Comparison of ENCODE assay signal across 23 cellular contexts in the genomic region with DNA sequence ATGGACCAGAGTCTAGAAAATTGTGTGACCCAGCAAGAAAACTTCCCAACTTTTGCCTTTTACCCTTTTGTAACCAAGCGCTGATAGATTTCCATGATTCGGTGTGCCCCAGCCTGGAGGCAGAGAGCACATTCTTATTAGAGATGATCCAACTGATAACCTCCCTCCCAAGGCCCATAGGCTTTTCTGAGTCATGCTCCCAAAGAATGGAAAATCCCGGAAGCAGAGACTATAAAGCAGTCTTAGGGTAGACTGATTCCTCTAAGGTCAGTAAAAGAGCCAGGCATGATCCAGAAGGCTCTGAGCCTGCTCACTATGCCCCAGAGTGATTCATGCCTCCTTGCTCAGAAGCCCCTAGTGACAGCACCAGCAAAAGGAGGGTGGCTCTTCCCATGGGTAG. TPM values are rescaled to one million over a fixed set of nuclear protein-coding genes. Genes with fewer than 3 reads are reported as not detected.
A peak's percentile ranks its signal among the peaks of the same experiment; 100 is the strongest.
DNase-seq lines count a peak whose midpoint lies in the region; ATAC-seq, FAIRE-seq and TF ChIP-seq lines count a peak whose summit lies in the region.
"Had no signal": no experiment of that assay in that cellular context is flagged by ENCODE, and none has a peak within 500 bp of the region (broad histone marks: within the 10 kb centered on the region; RNA-seq: fewer than 3 reads in every experiment).

No MANE protein-coding gene starts in this region.

- H3K4me1 ChIP-seq in endothelial cell of umbilical vein (ENCODE audit: control insufficient read depth, extremely low read depth, insufficient read depth, low read length): peaks cover 9% of the 10 kb centered on the region
- H3K4me1 ChIP-seq in ascending aorta: peaks cover 0 to 4% of the 10 kb centered on the region in 2 donors
- H3K4me1 ChIP-seq in heart left ventricle: peaks cover 0 to 16% (median 8%) of the 10 kb centered on the region in 12 donors

- no peak overlapping the region for H2AFZ ChIP-seq in endothelial cell of umbilical vein (ENCODE audit: low read depth, low read length)

- H3K79me2 ChIP-seq in endothelial cell of umbilical vein (ENCODE audit: control insufficient read depth, insufficient read depth, low read length): no peaks in the 10 kb centered on the region

- peak; percentile 67 for FAIRE-seq in endothelial cell of umbilical vein (lab: Jason Lieb, UNC)
- FAIRE-seq: HepG2 had no signal

- no peaks in the 10 kb centered on the region for H3K36me3 ChIP-seq in endothelial cell of umbilical vein (ENCODE audit: control insufficient read depth in 2 of 2, extremely low read depth in 1 of 2, insufficient read depth in 2 of 2, low read length in 2 of 2)
- no peaks in the 10 kb centered on the region for H3K36me3 ChIP-seq in ascending aorta
- H3K36me3 ChIP-seq in heart left ventricle: no peaks in the 10 kb centered on the region
- H3K36me3 ChIP-seq: cardiac muscle cell, esophagus squamous epithelium had no signal

- CTCF ChIA-PET in RWPE1 (lab: Yijun Ruan, JAX) (interaction anchor here (0.6 kb wide), 1 partner anchor 650 kb away, joined by 3 read pairs; no protein-coding TSS in a partner anchor), endothelial cell of umbilical vein (lab: Charles Lee) (interaction anchor here (0.9 to 6.9 kb wide), 4 partner anchors 11 to 162 kb away, joined by 3 to 65 read pairs (median 14); no protein-coding TSS in a partner anchor)

- dilution Hi-C loops in endothelial cell of umbilical vein (cut with MboI; ENCODE audit: extremely low pct_ligation_motif_present, low sequenced_read_pairs): loop anchor here (25.0 kb wide), 1 partner anchor 100 kb away; a partner anchor contains a TSS

- 90 to 96% (median 92%) methylated on average over 3 of the region's 3 CpGs for WGBS in heart left ventricle, 4 donors

- H3K27ac ChIP-seq in RWPE1 (no peak overlapping the region), endothelial cell of umbilical vein (ENCODE audit: insufficient read depth, low read depth, low read length) (no peak overlapping the region), ascending aorta (no peak overlapping the region), heart left ventricle (no peak overlapping the region)
- H3K27ac ChIP-seq: cardiac muscle cell, esophagus squamous epithelium had no signal

- no peak for TF ChIP-seq POLR2A in endothelial cell of umbilical vein (IDR thresholded peaks at IDR 0.05; ENCODE audit: low read depth, low read length)
- TF ChIP-seq POLR2A in heart left ventricle (IDR thresholded peaks at IDR 0.05): no peak

- H3K9ac ChIP-seq in endothelial cell of umbilical vein (replicated peaks; ENCODE audit: extremely low read depth, insufficient read depth, low read length): no peak overlapping the region

- intact Hi-C loops in endothelial cell of umbilical vein (cut with micrococcal nuclease): no loop called here
- intact Hi-C loops in ascending aorta (cut with DNase I): no loop called here
- intact Hi-C loops in heart left ventricle (cut with DNase I): loop anchor here in 1 of 10 donors (5.0 kb wide), 1 partner anchor 35 kb away; no protein-coding TSS in a partner anchor

- no peaks in the 10 kb centered on the region for H3K9me3 ChIP-seq in endothelial cell of umbilical vein (replicated peaks; ENCODE audit: control insufficient read depth, insufficient read depth, low read length)
- H3K9me3 ChIP-seq in ascending aorta: no peaks in the 10 kb centered on the region
- H3K9me3 ChIP-seq in heart left ventricle: no peaks in the 10 kb centered on the region
- H3K9me3 ChIP-seq: esophagus squamous epithelium had no signal

- H3K4me3 ChIP-seq in endothelial cell of umbilical vein (replicated peaks in 1 of 3; ENCODE audit: insufficient read depth in 1 of 3, low read depth in 1 of 3, low read length in 3 of 3) (no peak overlapping the region), ascending aorta (no peak overlapping the region), heart left ventricle (no peak overlapping the region)
- H3K4me3 ChIP-seq: cardiac muscle cell, esophagus squamous epithelium had no signal

- H3K27me3 ChIP-seq in endothelial cell of umbilical vein (ENCODE audit: control insufficient read depth in 2 of 2, insufficient read depth in 2 of 2, low read length in 2 of 2) (peaks cover 40 to 43% of the 10 kb centered on the region in 2 experiments), ascending aorta (no peaks in the 10 kb centered on the region), heart left ventricle (peaks cover 0 to 36% (median 5%) of the 10 kb centered on the region in 9 donors)
- H3K27me3 ChIP-seq: cardiac muscle cell had no signal

- H4K20me1 ChIP-seq in endothelial cell of umbilical vein (replicated peaks; ENCODE audit: control insufficient read depth, extremely low read depth, insufficient read depth, low read length): no peaks in the 10 kb centered on the region

- H3K9me1 ChIP-seq in endothelial cell of umbilical vein (replicated peaks; ENCODE audit: control insufficient read depth, extremely low read depth, insufficient read depth, low read length): no peaks in the 10 kb centered on the region

- no peak for ATAC-seq in heart left ventricle
- ATAC-seq: activated naive CD4-positive, alpha-beta T cell treated with anti-CD3 and anti-CD28 coated beads, Interleukin-2, amount 50 U/mL, for 72 hours; activated T-cell treated with anti-CD3 and anti-CD28 coated beads, Interleukin-2, amount 50 U/mL, for 72 hours; HepG2; natural killer cell treated with Interleukin-12 subunit alpha and Interleukin-12 subunit beta and Interleukin-15 and Interleukin-18, amount 100 ng/mL, for 72 hours; T-helper 17 cell had no signal

- no peak for TF ChIP-seq CTCF in RWPE1 (conservative IDR thresholded peaks at IDR 0.05; ENCODE audit: low read depth)
- TF ChIP-seq CTCF in endothelial cell of umbilical vein (IDR thresholded peaks at IDR 0.05; ENCODE audit: extremely low read depth in 1 of 2, insufficient read depth in 1 of 2, low read depth in 1 of 2, low read length in 2 of 2): no peak
- TF ChIP-seq CTCF in ascending aorta (IDR thresholded peaks at IDR 0.05): no peak
- TF ChIP-seq CTCF in heart left ventricle (IDR thresholded peaks at IDR 0.05): no peak

- no peak overlapping the region for H3K4me2 ChIP-seq in endothelial cell of umbilical vein (ENCODE audit: insufficient read depth, low read length)

- DNase-seq in ELR (ENCODE audit: low read depth) (peak; percentile 97), RWPE1 (ENCODE audit: low spot score) (peak; percentile 38), endothelial cell of umbilical vein (ENCODE audit: low read depth, low spot score) (peak; percentile 46), renal cortical epithelial cell (ENCODE audit: low read depth) (peak; percentile 20), ascending aorta (ENCODE audit: low spot score in 2 of 2) (no peak), heart left ventricle (no peak), anterior cingulate cortex (lab: John Stamatoyannopoulos, UW) (no peak)
- DNase-seq in activated CD4-positive, alpha-beta T cell treated with anti-CD3 and anti-CD28 coated beads for 1 hour: no peak
- DNase-seq: activated B cell treated with CpG ODN at 0.5 μM for 24 hours; activated CD8-positive, alpha-beta memory T cell treated with anti-CD3 and anti-CD28 coated beads for 24 hours; activated T-cell treated with anti-CD3 and anti-CD28 coated beads, Interleukin-2, amount 50 U/mL, for 72 hours; COR-L47; esophagus squamous epithelium; hippocampal formation; NCI-H187 treated with DMSO at 0.1 percent for 48 hours; SHP77 treated with DMSO at 0.1 percent for 48 hours; stimulated activated CD4-positive, alpha-beta T cell treated with anti-CD3 and anti-CD28 coated beads, Interleukin-2, amount 100 ng/mL, for 48 hours; T-helper 17 cell had no signal

- no TSS peak for BruUV-seq in endothelial cell of umbilical vein (replicated peaks; lab: Mats Ljungman, UMichigan)

- POLR2A ChIA-PET in RWPE1 (lab: Yijun Ruan, JAX; ENCODE audit: low non-redundant PET): no interaction called here
- POLR2A ChIA-PET in endothelial cell of umbilical vein (lab: Charles Lee): no interaction called here

TF ChIP-seq in endothelial cell of umbilical vein, 7 proteins besides CTCF, POLR2A, EP300 and RAD21:
- TF ChIP-seq POLR2AphosphoS5 (IDR thresholded peaks at IDR 0.05; ENCODE audit: insufficient read depth, low read depth, low read length) (no peak), FOS (IDR thresholded peaks at IDR 0.05; ENCODE audit: borderline replicate concordance, insufficient read depth, low read length) (peak; percentile 65), GATA2 (IDR thresholded peaks at IDR 0.05; ENCODE audit: insufficient read depth, insufficient read length, low read depth, low read length) (peak; percentile 83)

RNA-seq across cellular contexts. Expression of a gene that starts 4.3 kb away (rescaled TPM):
- total RNA-seq in endothelial cell of umbilical vein: not detected in 2 replicates
- polyA plus RNA-seq in endothelial cell of umbilical vein: not detected in 2 replicates
- polyA plus RNA-seq in endothelial cell of umbilical vein (2011; cell fraction: cytosol; rRNA removed): not detected in 2 replicates
- not detected in 2 replicates for polyA plus RNA-seq in endothelial cell of umbilical vein (2011; cell fraction: nucleus; rRNA removed)
- not detected in 2 replicates for polyA plus RNA-seq in endothelial cell of umbilical vein (2012)
- not detected in 2 replicates for polyA minus RNA-seq in endothelial cell of umbilical vein
- polyA minus RNA-seq in endothelial cell of umbilical vein (2011; cell fraction: cytosol; rRNA and poly(A)+ RNA removed): not detected
- not detected in 2 replicates for polyA minus RNA-seq in endothelial cell of umbilical vein (2011; cell fraction: nucleus; rRNA and poly(A)+ RNA removed)
- 0.55 TPM in 1 of 2 replicates, not detected in the other for total RNA-seq in renal cortical epithelial cell
- total RNA-seq in ascending aorta: not detected
- under 1 TPM in 2 of 9 donors, not detected in 7; 0.30 to 0.48 TPM for total RNA-seq in heart left ventricle
- not detected for polyA plus RNA-seq in heart left ventricle
- total RNA-seq: activated B cell treated with CpG ODN at 0.5 μM for 24 hours; activated naive CD4-positive, alpha-beta T cell treated with anti-CD3 and anti-CD28 coated beads, Interleukin-2, amount 50 U/mL, for 72 hours; HepG2; natural killer cell treated with Interleukin-12 subunit alpha and Interleukin-12 subunit beta and Interleukin-15 and Interleukin-18, amount 100 ng/mL, for 72 hours; NCI-H460; T-helper 17 cell had no signal
- polyA plus RNA-seq: HepG2 had no signal

Comparison
In these comparisons a context has a peak if more than half of its experiments do, and no peak if none do; other contexts are left out.
1. DNase-seq: peak in ELR (single experiment), RWPE1 (single experiment), endothelial cell of umbilical vein (single experiment) and renal cortical epithelial cell (single experiment); none in ascending aorta (0 of 2), heart left ventricle (0 of 5), anterior cingulate cortex (0 of 58) and activated CD4-positive, alpha-beta T cell treated with anti-CD3 and anti-CD28 coated beads for 1 hour (single experiment).